ENCODE assay signal across 17 cellular contexts in the genomic region with DNA sequence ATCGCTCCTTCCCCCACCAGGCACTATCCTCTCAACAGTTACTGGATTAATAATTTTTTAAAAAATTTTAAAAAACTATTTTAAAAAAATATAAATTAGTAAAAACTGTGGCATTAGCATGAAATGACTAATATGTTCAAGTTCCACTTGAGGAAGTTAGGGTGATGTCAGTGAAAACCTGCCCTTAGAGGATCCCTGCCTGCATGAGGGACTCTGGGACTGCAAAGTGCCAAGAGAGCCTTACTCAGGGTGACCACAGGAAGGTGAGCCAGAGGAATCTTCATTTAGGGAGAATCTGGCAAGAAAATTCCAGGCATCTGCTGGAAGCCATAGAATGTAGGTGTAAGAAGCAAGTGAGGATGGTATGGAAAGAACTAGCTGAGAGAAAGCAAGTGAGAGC.
DNase-seq lines count a peak whose midpoint lies in the region; ATAC-seq and TF ChIP-seq lines count a peak whose summit lies in the region.
"Had no signal": no experiment of that assay in that cellular context is flagged by ENCODE, and none has a peak within 500 bp of the region (broad histone marks: within the 10 kb centered on the region; RNA-seq: fewer than 3 reads in every experiment).

No MANE protein-coding gene starts in this region.

- CTCF ChIA-PET in PC-3 (lab: Charles Lee), result no interaction called here

- POLR2A ChIA-PET in PC-3 (lab: Charles Lee; ENCODE audit: unreplicated experiment), result no interaction called here

- no peaks in the 10 kb centered on the region for H4K20me1 ChIP-seq in PC-3 (ENCODE audit: low read length)
- H4K20me1 ChIP-seq: BLaER1 had no signal

- H3K27me3 ChIP-seq in PC-3 (ENCODE audit: low read length) (no peaks in the 10 kb centered on the region), foreskin keratinocyte (peaks cover 5% of the 10 kb centered on the region)
- H3K27me3 ChIP-seq: BLaER1 had no signal

- intact Hi-C loops in PC-3 (cut with micrococcal nuclease), result no loop called here

- H3K4me3 ChIP-seq in PC-3 (ENCODE audit: low read length), result no peak overlapping the region
- H3K4me3 ChIP-seq: BLaER1 had no signal

- H3K9me2 ChIP-seq in PC-3 (replicated peaks; ENCODE audit: low read length), result no peaks in the 10 kb centered on the region

- H3K9me3 ChIP-seq in PC-3 (ENCODE audit: low read length), result no peaks in the 10 kb centered on the region

- no peak overlapping the region for H3K9ac ChIP-seq in PC-3 (ENCODE audit: low read length)
- H3K9ac ChIP-seq: BLaER1 had no signal

- no TSS peak for BruUV-seq in PC-3 (replicated peaks; lab: Mats Ljungman, UMichigan)

- no peaks in the 10 kb centered on the region for H3K79me2 ChIP-seq in PC-3 (ENCODE audit: low read length)

- TF ChIP-seq CTCF in PC-3 (conservative IDR thresholded peaks at IDR 0.05; ENCODE audit: low read depth, low read length) (no peak), foreskin keratinocyte (conservative IDR thresholded peaks at IDR 0.05) (no peak)

- H3K27ac ChIP-seq in PC-3 (ENCODE audit: low read length), result no peak overlapping the region
- H3K27ac ChIP-seq in foreskin keratinocyte, result no peak overlapping the region
- H3K27ac ChIP-seq: BLaER1 had no signal

- H3K4me1 ChIP-seq in PC-3 (ENCODE audit: insufficient read depth, low read length), result 0 out of 2 replicates have a peak, but pooled peaks cover 15% of the 10 kb centered on the region
- no peaks in the 10 kb centered on the region for H3K4me1 ChIP-seq in foreskin keratinocyte
- H3K4me1 ChIP-seq: BLaER1 had no signal

- H3F3A ChIP-seq in PC-3 (ENCODE audit: low read length, unreplicated experiment), result no peaks in the 10 kb centered on the region

- ATAC-seq in PC-3, result peak; percentile 45; the same call in 1 of the 2 replicates
- ATAC-seq in foreskin keratinocyte, result peak; percentile 43
- ATAC-seq in GM18517 (IDR thresholded peaks at IDR 0.05; ENCODE audit: unreplicated experiment), result no peak

- no peak overlapping the region for H2AFZ ChIP-seq in PC-3 (ENCODE audit: low read length)

- H3K36me3 ChIP-seq in PC-3 (ENCODE audit: low read depth, low read length), result no peaks in the 10 kb centered on the region
- H3K36me3 ChIP-seq: BLaER1 had no signal

- H3K4me2 ChIP-seq in PC-3 (ENCODE audit: low read length), result no peak overlapping the region
- H3K4me2 ChIP-seq: BLaER1 had no signal

- peak; percentile 47 for DNase-seq in CD1c-positive myeloid dendritic cell (ENCODE audit: extremely low spot score)
- DNase-seq in HT1080 (ENCODE audit: low read depth), result peak; percentile 68
- peak; percentile 37 for DNase-seq in PC-3
- DNase-seq in foreskin keratinocyte, result no peak
- no peak for DNase-seq in NCI-H1930 (lab: John Stamatoyannopoulos, UW)
- DNase-seq in NCI-H2107 (lab: John Stamatoyannopoulos, UW), result no peak
- no peak for DNase-seq in stimulated activated CD4-positive, alpha-beta T cell treated with anti-CD3 and anti-CD28 coated beads, Interleukin-2, amount 100 ng/mL, for 48 hours
- DNase-seq: CD8-positive, alpha-beta memory T cell; DMS 273 treated with DMSO at 0.1 percent for 48 hours; H7; NCI-H146; NCI-H2227 treated with DMSO at 0.1 percent for 48 hours; NCI-H524; RPMI8226; SW 1271 had no signal

Comparison
In these comparisons a context has a peak if more than half of its experiments do, and no peak if none do; other contexts are left out.
1. DNase-seq: peak in CD1c-positive myeloid dendritic cell (single experiment), HT1080 (single experiment) and PC-3 (single experiment); none in foreskin keratinocyte (0 of 2), NCI-H1930 (0 of 2), NCI-H2107 (single experiment) and stimulated activated CD4-positive, alpha-beta T cell treated with anti-CD3 and anti-CD28 coated beads, Interleukin-2, amount 100 ng/mL, for 48 hours (0 of 2).